Comparison of ENCODE assay signal across 29 cellular contexts in genomic region chr17:52762147-52762793, GRCh38.
A peak's percentile ranks its signal among the peaks of the same experiment; 100 is the strongest.
DNase-seq lines count a peak whose midpoint lies in the region; ATAC-seq, FAIRE-seq and TF ChIP-seq lines count a peak whose summit lies in the region.
"Had no signal": no experiment of that assay in that cellular context is flagged by ENCODE, and none has a peak within 500 bp of the region (broad histone marks: within the 10 kb centered on the region; RNA-seq: fewer than 3 reads in every experiment).

No MANE protein-coding gene starts in this region.

- DNase-seq in heart left ventricle (peak in 4 of 5 donors; percentile 25 to 49 (median 35)), Right ventricle myocardium inferior (ENCODE audit: missing footprints) (no peak), GM23338 (ENCODE audit: low spot score) (peak; percentile 14), fibroblast of gingiva (ENCODE audit: low read depth) (peak; percentile 0), spleen (peak; percentile 27), D721Med (ENCODE audit: insufficient read length, low spot score) (no peak), NCI-H748 treated with DMSO at 0.1 percent for 48 hours (lab: John Stamatoyannopoulos, UW) (no peak), NCI-H526 (lab: John Stamatoyannopoulos, UW) (no peak)
- DNase-seq: 8988T; ACHN; CD4-positive, CD25-positive, alpha-beta regulatory T cell; Kasumi-1; MV-4-11; NCI-H1105; NCI-H1436 treated with DMSO at 0.1 percent for 48 hours; NCI-H1930; NCI-H2107; NCI-H524; NCI-H82; NK-92 treated with Interleukin-12 subunit alpha and Interleukin-12 subunit beta, amount 100 ng/mL, for 24 hours; PC-9; SHP77 treated with DMSO at 0.1 percent for 48 hours had no signal

- no peaks in the 10 kb centered on the region for H3K9me2 ChIP-seq in GM23338 (ENCODE audit: insufficient read depth)

- H4K20me1 ChIP-seq in GM23338 (replicated peaks; ENCODE audit: insufficient read depth) = no peaks in the 10 kb centered on the region
- H4K20me1 ChIP-seq: BLaER1 had no signal

- H3K27me3 Mint-ChIP-seq in GM23338 (ENCODE audit: insufficient read depth, low read depth, poor library complexity) = no peaks in the 10 kb centered on the region
- H3K27me3 Mint-ChIP-seq: CD4-positive, CD25-positive, alpha-beta regulatory T cell had no signal

- H3K4me3 Mint-ChIP-seq in GM23338 = no peak overlapping the region
- H3K4me3 Mint-ChIP-seq: CD4-positive, CD25-positive, alpha-beta regulatory T cell had no signal

- no peak overlapping the region for H3K4me2 ChIP-seq in GM23338
- H3K4me2 ChIP-seq: BLaER1, PC-9 had no signal

- no peak overlapping the region for H3K27ac Mint-ChIP-seq in GM23338
- H3K27ac Mint-ChIP-seq: CD4-positive, CD25-positive, alpha-beta regulatory T cell had no signal

- no peaks in the 10 kb centered on the region for H3F3A ChIP-seq in GM23338 (replicated peaks; ENCODE audit: low read depth)

- peaks cover 15% of the 10 kb centered on the region; the same call in 2 of the 3 replicates for H3K9me3 Mint-ChIP-seq in GM23338

- peaks cover 0 to 23% (median 5%) of the 10 kb centered on the region in 12 donors for H3K9me3 ChIP-seq in heart left ventricle
- peaks cover 0 to 41% (median 21%) of the 10 kb centered on the region in 8 donors for H3K9me3 ChIP-seq in spleen

- no peaks in the 10 kb centered on the region for H3K36me3 Mint-ChIP-seq in GM23338 (ENCODE audit: low read depth)
- H3K36me3 Mint-ChIP-seq: CD4-positive, CD25-positive, alpha-beta regulatory T cell had no signal

- no peaks in the 10 kb centered on the region for H3K4me1 Mint-ChIP-seq in GM23338
- H3K4me1 Mint-ChIP-seq: CD4-positive, CD25-positive, alpha-beta regulatory T cell had no signal

- intact Hi-C loops in heart left ventricle (cut with DNase I) = loop anchor here in 2 of 10 donors (1.0 to 10.0 kb wide), 2 partner anchors 24 to 63 kb away; no protein-coding TSS in a partner anchor
- intact Hi-C loops in Right ventricle myocardium inferior (cut with DNase I) = no loop called here
- intact Hi-C loops in spleen (cut with DNase I; ENCODE audit: low total_unique reads) = no loop called here

- no peak overlapping the region for H2AFZ ChIP-seq in GM23338
- H2AFZ ChIP-seq: PC-9 had no signal

- no peaks in the 10 kb centered on the region for H3K79me2 ChIP-seq in GM23338 (replicated peaks; ENCODE audit: insufficient read depth)

- 34 to 49% (median 38%) methylated on average over 5 of the region's 5 CpGs for WGBS in heart left ventricle, 4 donors
- 43 to 54% (median 51%) methylated on average over 5 of the region's 5 CpGs for WGBS in spleen, 5 donors

- H3K4me3 ChIP-seq in heart left ventricle (no peak overlapping the region), GM23338 (no peak overlapping the region), spleen (no peak overlapping the region)
- H3K4me3 ChIP-seq: BLaER1, K562, PC-9 had no signal

- H3K27me3 ChIP-seq in heart left ventricle = no peaks in the 10 kb centered on the region
- no peaks in the 10 kb centered on the region for H3K27me3 ChIP-seq in GM23338 (ENCODE audit: insufficient read depth)
- no peaks in the 10 kb centered on the region for H3K27me3 ChIP-seq in spleen (replicated peaks in 1 of 7)
- H3K27me3 ChIP-seq: BLaER1 had no signal

- TF ChIP-seq POLR2A in heart left ventricle (IDR thresholded peaks at IDR 0.05) (no peak), spleen (IDR thresholded peaks at IDR 0.05) (no peak)

- TF ChIP-seq CTCF in heart left ventricle (IDR thresholded peaks at IDR 0.05) = no peak
- no peak for TF ChIP-seq CTCF in GM23338 (conservative IDR thresholded peaks at IDR 0.05; ENCODE audit: low read depth in 2 of 2)
- no peak for TF ChIP-seq CTCF in spleen (IDR thresholded peaks at IDR 0.05 in 8 of 11, conservative IDR thresholded peaks at IDR 0.05 in 3 of 11)
- no peak for TF ChIP-seq CTCF in D721Med (IDR thresholded peaks at IDR 0.05; ENCODE audit: insufficient read depth, missing control alignments)

- FAIRE-seq in D721Med (lab: Jason Lieb, UNC) = no peak
- FAIRE-seq: G401.6, H1, HepG2, K562 had no signal

- no peak overlapping the region for H3K27ac ChIP-seq in heart left ventricle
- no peak overlapping the region for H3K27ac ChIP-seq in GM23338 (ENCODE audit: low read depth)
- H3K27ac ChIP-seq in spleen = no peak overlapping the region
- H3K27ac ChIP-seq: BLaER1, HL-60, PC-9 had no signal

- ATAC-seq in heart left ventricle (peak in 3 of 4 donors; percentile 42 to 57 (median 50)), Right ventricle myocardium inferior (no peak), GM23338 (no peak)
- ATAC-seq: HCT116, HepG2, K562 had no signal

- H3K36me3 ChIP-seq in heart left ventricle (no peaks in the 10 kb centered on the region), GM23338 (ENCODE audit: insufficient read depth) (no peaks in the 10 kb centered on the region), spleen (no peaks in the 10 kb centered on the region)
- H3K36me3 ChIP-seq: BLaER1 had no signal

- H3K4me1 ChIP-seq in heart left ventricle (peaks cover 0 to 4% (median 0%) of the 10 kb centered on the region in 12 donors), GM23338 (ENCODE audit: insufficient read depth) (no peaks in the 10 kb centered on the region), spleen (no peaks in the 10 kb centered on the region)
- H3K4me1 ChIP-seq: BLaER1 had no signal

TF ChIP-seq in GM23338, 12 proteins besides CTCF, POLR2A, EP300 and RAD21:
- TF ChIP-seq CREB1 (CRISPR knock-in tag; IDR thresholded peaks at IDR 0.05; ENCODE audit: low read depth) (no peak), NANOG (IDR thresholded peaks at IDR 0.05; ENCODE audit: borderline replicate concordance) (no peak), REST (IDR thresholded peaks at IDR 0.05; ENCODE audit: unreplicated experiment) (no peak), POLR2AphosphoS5 (IDR thresholded peaks at IDR 0.05; ENCODE audit: low read depth) (no peak), ETS1 (IDR thresholded peaks at IDR 0.05) (no peak), ZNF114 (CRISPR knock-in tag; IDR thresholded peaks at IDR 0.05) (no peak)

Comparison
In these comparisons a context has a peak if more than half of its experiments do, and no peak if none do; other contexts are left out.
1. ATAC-seq: peak in heart left ventricle (3 of 4); none in Right ventricle myocardium inferior (single experiment) and GM23338 (single experiment).
2. DNase-seq: peak in heart left ventricle (4 of 5), GM23338 (single experiment), fibroblast of gingiva (single experiment) and spleen (single experiment); none in Right ventricle myocardium inferior (single experiment), D721Med (single experiment), NCI-H748 treated with DMSO at 0.1 percent for 48 hours (single experiment) and NCI-H526 (0 of 2).